8 cellular contexts compared by ENCODE assay signal in the genomic region with DNA sequence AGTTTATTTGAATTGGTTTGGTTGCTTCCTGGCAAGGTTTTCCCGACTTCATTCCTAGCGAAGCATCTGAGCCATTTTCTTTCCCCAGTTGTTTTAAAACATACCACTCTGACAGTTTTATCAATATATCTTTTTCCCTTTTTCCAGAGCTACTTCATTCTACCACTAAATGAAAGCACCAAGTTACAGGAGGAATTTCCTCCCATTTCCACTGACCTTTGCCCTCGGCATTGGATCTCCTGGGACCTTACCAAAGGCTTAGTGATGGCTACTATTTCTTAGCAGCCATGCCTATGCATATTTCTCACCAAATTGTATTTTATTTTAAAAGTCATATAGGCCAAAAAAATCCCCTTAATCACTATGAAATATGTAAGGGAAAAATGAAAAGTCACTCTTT.
"Had no signal": no experiment of that assay in that cellular context is flagged by ENCODE, and none has a peak within 500 bp of the region (broad histone marks: within the 10 kb centered on the region; RNA-seq: fewer than 3 reads in every experiment).

No MANE protein-coding gene starts in this region.

- DNase-seq: GDM1, GF-D8 had no signal

- ATAC-seq: GM12878 had no signal

- H3K4me3 ChIP-seq: GM12878 had no signal

- FAIRE-seq: G401.6, GM12878, GM12891, GM12892, GM18507, GM19239 had no signal
